Comparison of ENCODE assay signal across 19 cellular contexts in the genomic region with DNA sequence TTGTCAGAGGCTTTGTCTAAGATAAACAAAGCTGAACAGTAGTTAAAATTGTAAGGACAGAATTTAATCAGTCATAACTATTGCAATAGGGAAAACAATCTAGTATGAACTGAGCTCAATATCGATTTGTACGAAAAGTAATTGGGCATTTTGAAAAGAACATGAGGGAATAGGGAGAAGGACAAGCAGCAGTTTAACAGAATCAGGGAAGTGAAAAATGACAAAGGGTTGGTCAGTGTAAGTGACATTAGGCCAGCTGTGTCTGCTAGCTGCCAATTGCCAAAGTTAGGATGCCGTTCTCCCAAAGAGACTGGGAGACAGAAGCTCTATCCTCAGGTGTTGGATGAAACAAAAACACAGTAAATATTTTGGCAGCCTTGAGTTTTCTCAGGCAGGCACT. TPM values are rescaled to one million over a fixed set of nuclear protein-coding genes. Genes with fewer than 3 reads are reported as not detected.
DNase-seq lines count a peak whose midpoint lies in the region; TF ChIP-seq lines count a peak whose summit lies in the region.
"Had no signal": no experiment of that assay in that cellular context is flagged by ENCODE, and none has a peak within 500 bp of the region (broad histone marks: within the 10 kb centered on the region; RNA-seq: fewer than 3 reads in every experiment).

No MANE protein-coding gene starts in this region.

- no peaks in the 10 kb centered on the region for H3K9me3 Mint-ChIP-seq in activated naive CD4-positive, alpha-beta T cell treated with anti-CD3 and anti-CD28 coated beads, Interleukin-2, amount 50 U/mL, for 24 hours
- H3K9me3 Mint-ChIP-seq: GM23338, H9, HFFc6 had no signal

- H3K27ac ChIP-seq in cingulate gyrus (ENCODE audit: low read depth, low read length): peak overlapping the region; percentile 6
- H3K27ac ChIP-seq: BLaER1 had no signal

- DNase-seq in activated naive CD4-positive, alpha-beta T cell treated with anti-CD3 and anti-CD28 coated beads, Interleukin-2, amount 50 U/mL, for 16 hours: no peak
- peak; percentile 67 for DNase-seq in pons (ENCODE audit: low spot score)
- DNase-seq in foreskin fibroblast: no peak
- DNase-seq in H4 (ENCODE audit: low spot score): no peak
- DNase-seq in hepatic stellate cell (ENCODE audit: low spot score): no peak
- DNase-seq in RPMI8226: no peak
- DNase-seq: 8988T; AML-193; CD4-positive, CD25-positive, alpha-beta regulatory T cell; DMS79; H9; HFFc6 had no signal

- no peak for TF ChIP-seq CTCF in foreskin fibroblast (IDR thresholded peaks at IDR 0.05; ENCODE audit: low read depth, low read length)

- no peaks in the 10 kb centered on the region for H3K27me3 Mint-ChIP-seq in activated naive CD4-positive, alpha-beta T cell treated with anti-CD3 and anti-CD28 coated beads, Interleukin-2, amount 50 U/mL, for 24 hours

- peaks cover 10% of the 10 kb centered on the region for H3K4me1 Mint-ChIP-seq in activated naive CD4-positive, alpha-beta T cell treated with anti-CD3 and anti-CD28 coated beads, Interleukin-2, amount 50 U/mL, for 24 hours

- H3K27ac Mint-ChIP-seq in activated naive CD4-positive, alpha-beta T cell treated with anti-CD3 and anti-CD28 coated beads, Interleukin-2, amount 50 U/mL, for 24 hours: peak overlapping the region; percentile 20
- H3K27ac Mint-ChIP-seq: CD4-positive, CD25-positive, alpha-beta regulatory T cell; GM23338; HFFc6 had no signal

- H3K36me3 Mint-ChIP-seq in activated naive CD4-positive, alpha-beta T cell treated with anti-CD3 and anti-CD28 coated beads, Interleukin-2, amount 50 U/mL, for 24 hours: no peaks in the 10 kb centered on the region
- H3K36me3 Mint-ChIP-seq: CD4-positive, CD25-positive, alpha-beta regulatory T cell had no signal

- H3K4me3 Mint-ChIP-seq in activated naive CD4-positive, alpha-beta T cell treated with anti-CD3 and anti-CD28 coated beads, Interleukin-2, amount 50 U/mL, for 24 hours: no peak overlapping the region
- H3K4me3 Mint-ChIP-seq: GM23338, H9, HFFc6 had no signal

- H3K4me3 ChIP-seq in foreskin fibroblast (ENCODE audit: low read depth in 1 of 2, low read length in 2 of 2): no peak overlapping the region
- H3K4me3 ChIP-seq: BLaER1, GM12878, GM23338 had no signal

RNA-seq across cellular contexts. Expression of a gene that starts 3.3 kb away (rescaled TPM):
- not detected in 2 replicates for total RNA-seq in H4 (2014; rRNA removed; shearing (Covaris generic))
- total RNA-seq: G401, HepG2 had no signal

RNA-seq across cellular contexts. Expression of a gene that starts 26.7 kb away (rescaled TPM):
- total RNA-seq in H4 (2014; rRNA removed; shearing (Covaris generic)): 1.0 and 1.4 TPM in 2 replicates
- total RNA-seq: HFFc6 had no signal

RNA-seq across cellular contexts. Expression of a gene that starts 38.3 kb away (rescaled TPM):
- 115 and 121 TPM in 2 replicates for total RNA-seq in H4 (2014; rRNA removed; shearing (Covaris generic))
